18 cellular contexts compared by ENCODE assay signal in genomic region chr22:24161485-24161884, GRCh38. TPM values are rescaled to one million over a fixed set of nuclear protein-coding genes. Genes with fewer than 3 reads are reported as not detected.
DNase-seq lines count a peak whose midpoint lies in the region; ATAC-seq, FAIRE-seq and TF ChIP-seq lines count a peak whose summit lies in the region.
"Had no signal": no experiment of that assay in that cellular context is flagged by ENCODE, and none has a peak within 500 bp of the region (broad histone marks: within the 10 kb centered on the region; RNA-seq: fewer than 3 reads in every experiment).

No MANE protein-coding gene starts in this region.

- peaks cover 99% of the 10 kb centered on the region for H3K4me1 ChIP-seq in left ventricle myocardium inferior
- peaks cover 76% of the 10 kb centered on the region for H3K4me1 ChIP-seq in muscle layer of colon (ENCODE audit: insufficient read depth, low read length)
- peaks cover 12 to 31% (median 25%) of the 10 kb centered on the region in 4 donors for H3K4me1 ChIP-seq in transverse colon
- no peaks in the 10 kb centered on the region for H3K4me1 ChIP-seq in pancreas

- H3K4me3 ChIP-seq in left ventricle myocardium inferior, result no peak overlapping the region
- no peak overlapping the region for H3K4me3 ChIP-seq in muscle layer of colon (ENCODE audit: low read depth in 1 of 2, low read length in 2 of 2)
- H3K4me3 ChIP-seq in transverse colon, result no peak overlapping the region
- no peak overlapping the region for H3K4me3 ChIP-seq in pancreas
- H3K4me3 ChIP-seq: colonic mucosa, prostate gland had no signal

- no peak overlapping the region for H3K9ac ChIP-seq in muscle layer of colon (ENCODE audit: low read length)

- CTCF ChIA-PET in activated CD8-positive, alpha-beta T cell treated with anti-CD3 and anti-CD28 coated beads for 36 hours (lab: Charles Lee), result interaction anchor here (1.2 to 7.9 kb wide), 2 partner anchors 14 to 81 kb away, joined by 4 to 63 read pairs; no protein-coding TSS in a partner anchor

- peaks cover 2% of the 10 kb centered on the region for H3K36me3 Mint-ChIP-seq in activated CD8-positive, alpha-beta T cell treated with anti-CD3 and anti-CD28 coated beads for 36 hours (ENCODE audit: low read depth)

- POLR2A ChIA-PET in activated CD8-positive, alpha-beta T cell treated with anti-CD3 and anti-CD28 coated beads for 36 hours (lab: Charles Lee), result interaction anchor here (1.2 kb wide), 1 partner anchor 120 kb away, joined by 3 read pairs; no protein-coding TSS in a partner anchor

- H3K9me3 Mint-ChIP-seq in activated CD8-positive, alpha-beta T cell treated with anti-CD3 and anti-CD28 coated beads for 36 hours, result no peaks in the 10 kb centered on the region
- H3K9me3 Mint-ChIP-seq: activated CD4-positive, alpha-beta T cell treated with anti-CD3 and anti-CD28 coated beads, Interleukin-2, amount 10 ng/mL, durations not matched to agents 24 days and 14 days; activated naive CD4-positive, alpha-beta T cell treated with anti-CD3 and anti-CD28 coated beads, Interleukin-2, amount 10 ng/mL, durations not matched to agents 7 days and 5 days; nephron progenitor cell had no signal

- H3K27me3 ChIP-seq in left ventricle myocardium inferior (ENCODE audit: low read depth) (no peaks in the 10 kb centered on the region), muscle layer of colon (ENCODE audit: control insufficient read depth in 1 of 2, insufficient read depth in 2 of 2, low read length in 2 of 2) (no peaks in the 10 kb centered on the region), transverse colon (no peaks in the 10 kb centered on the region), pancreas (no peaks in the 10 kb centered on the region)
- H3K27me3 ChIP-seq: colonic mucosa had no signal

- no peak for TF ChIP-seq POLR2A in transverse colon (IDR thresholded peaks at IDR 0.05)

- no peak for DNase-seq in left ventricle myocardium inferior
- no peak for DNase-seq in left cardiac atrium
- no peak for DNase-seq in activated CD8-positive, alpha-beta T cell treated with anti-CD3 and anti-CD28 coated beads for 36 hours
- DNase-seq in transverse colon, result no peak
- DNase-seq in GM10266 (ENCODE audit: extremely low spot score), result no peak
- DNase-seq in NCI-H146 (lab: John Stamatoyannopoulos, UW), result no peak
- DNase-seq in pancreas, result no peak
- DNase-seq: activated CD4-positive, alpha-beta T cell treated with anti-CD3 and anti-CD28 coated beads, Interleukin-2, amount 10 ng/mL, durations not matched to agents 24 days and 14 days; activated naive CD4-positive, alpha-beta T cell treated with anti-CD3 and anti-CD28 coated beads, Interleukin-2, amount 10 ng/mL, durations not matched to agents 7 days and 5 days; colonic mucosa; COR-L47; foreskin fibroblast; KBM-7; NCI-H1048; nephron progenitor cell; stimulated activated CD4-positive, alpha-beta T cell treated with anti-CD3 and anti-CD28 coated beads, Interleukin-4, amount 100 ng/mL, for 24 hours had no signal

- ATAC-seq in left cardiac atrium, result no peak
- no peak for ATAC-seq in activated CD8-positive, alpha-beta T cell treated with anti-CD3 and anti-CD28 coated beads for 36 hours
- no peak for ATAC-seq in pancreas

- no peaks in the 10 kb centered on the region for H3K27me3 Mint-ChIP-seq in activated CD8-positive, alpha-beta T cell treated with anti-CD3 and anti-CD28 coated beads for 36 hours
- H3K27me3 Mint-ChIP-seq: activated CD4-positive, alpha-beta T cell treated with anti-CD3 and anti-CD28 coated beads, Interleukin-2, amount 10 ng/mL, durations not matched to agents 24 days and 14 days; activated naive CD4-positive, alpha-beta T cell treated with anti-CD3 and anti-CD28 coated beads, Interleukin-2, amount 10 ng/mL, durations not matched to agents 7 days and 5 days had no signal

- H3K9me3 ChIP-seq in left ventricle myocardium inferior (replicated peaks) (no peaks in the 10 kb centered on the region), muscle layer of colon (ENCODE audit: low read length) (no peaks in the 10 kb centered on the region), transverse colon (no peaks in the 10 kb centered on the region), pancreas (no peaks in the 10 kb centered on the region)
- H3K9me3 ChIP-seq: colonic mucosa, prostate gland had no signal

- no peak for FAIRE-seq in pancreas (lab: Jason Lieb, UNC)

- in situ Hi-C loops in transverse colon (cut with MboI; ENCODE audit: low pct_ligation_motif_present in 1 of 4, low pct_unique_long_range_greater_than_20kb in 1 of 4, low sequenced_read_pairs in 3 of 4), result no loop called here

- H3K36me3 ChIP-seq in left ventricle myocardium inferior (peaks cover 27% of the 10 kb centered on the region), muscle layer of colon (ENCODE audit: insufficient read depth, low read length) (peaks cover 26% of the 10 kb centered on the region), transverse colon (peaks cover 0 to 17% (median under 1%) of the 10 kb centered on the region in 4 donors), pancreas (peaks cover 0 to 1% (median 0%) of the 10 kb centered on the region in 3 donors)

- peak overlapping the region; percentile 68 for H3K27ac Mint-ChIP-seq in activated CD8-positive, alpha-beta T cell treated with anti-CD3 and anti-CD28 coated beads for 36 hours
- H3K27ac Mint-ChIP-seq: activated naive CD4-positive, alpha-beta T cell treated with anti-CD3 and anti-CD28 coated beads, Interleukin-2, amount 10 ng/mL, durations not matched to agents 7 days and 5 days had no signal

- 85% methylated on average over 7 of the region's 7 CpGs; no CpG with 5 or more reads in 1 of the 2 donors for WGBS in transverse colon (ENCODE audit: low coverage in 1 of 2), 2 donors
- WGBS in pancreas, 2 donors, result 86% methylated on average over 6 to 7 of the region's 7 CpGs

- no peak for TF ChIP-seq CTCF in left ventricle myocardium inferior (IDR thresholded peaks at IDR 0.05; ENCODE audit: borderline replicate concordance)
- no peak for TF ChIP-seq CTCF in activated CD8-positive, alpha-beta T cell treated with anti-CD3 and anti-CD28 coated beads for 36 hours (IDR thresholded peaks at IDR 0.05)
- TF ChIP-seq CTCF in transverse colon (IDR thresholded peaks at IDR 0.05), result no peak
- TF ChIP-seq CTCF in GM10266 (IDR thresholded peaks at IDR 0.05; ENCODE audit: control insufficient read depth, insufficient read depth, low read depth, missing control alignments), result no peak
- TF ChIP-seq CTCF in pancreas (IDR thresholded peaks at IDR 0.05), result no peak

- intact Hi-C loops in left ventricle myocardium inferior (cut with micrococcal nuclease) (no loop called here), left cardiac atrium (cut with DNase I) (loop anchor here in 1 of 2 donors (5.0 kb wide), 1 partner anchor 54 kb away; no protein-coding TSS in a partner anchor), transverse colon (cut with DNase I; ENCODE audit: low total_unique reads) (no loop called here), pancreas (cut with DNase I) (no loop called here)
- intact Hi-C loops in activated CD8-positive, alpha-beta T cell treated with anti-CD3 and anti-CD28 coated beads for 36 hours (cut with micrococcal nuclease), result no loop called here

- no peak for TF ChIP-seq EP300 in transverse colon (IDR thresholded peaks at IDR 0.05; ENCODE audit: low read depth)

- H3K27ac ChIP-seq in left ventricle myocardium inferior (replicated peaks) (peak overlapping the region; percentile 91), muscle layer of colon (ENCODE audit: low read depth, low read length) (peak overlapping the region; percentile 41), transverse colon (peak overlapping the region in 3 of 4 donors; percentile 1 to 68 (median 47)), pancreas (no peak overlapping the region)
- H3K27ac ChIP-seq: colonic mucosa, prostate gland had no signal

- no peak overlapping the region for H3K4me3 Mint-ChIP-seq in activated CD8-positive, alpha-beta T cell treated with anti-CD3 and anti-CD28 coated beads for 36 hours
- H3K4me3 Mint-ChIP-seq: activated CD4-positive, alpha-beta T cell treated with anti-CD3 and anti-CD28 coated beads, Interleukin-2, amount 10 ng/mL, durations not matched to agents 24 days and 14 days; activated naive CD4-positive, alpha-beta T cell treated with anti-CD3 and anti-CD28 coated beads, Interleukin-2, amount 10 ng/mL, durations not matched to agents 7 days and 5 days; nephron progenitor cell had no signal

- peaks cover 63% of the 10 kb centered on the region for H3K4me1 Mint-ChIP-seq in activated CD8-positive, alpha-beta T cell treated with anti-CD3 and anti-CD28 coated beads for 36 hours (ENCODE audit: low read depth)

RNA-seq across cellular contexts. Expression of gene SUSD2, which starts 19.8 kb away (rescaled TPM):
- total RNA-seq in left ventricle myocardium inferior (3.2 TPM), left cardiac atrium (1 to 10 TPM; 7.5 to 7.7 TPM), transverse colon (10 to 100 TPM in 1 of 4 donors, 1 to 10 TPM in 2, under 1 TPM in 1; 0.37 to 67.7 (median 3.8) TPM), pancreas (1 to 10 TPM in 4 of 6 donors, under 1 TPM in 2; 0.35 to 7.2 (median 1.6) TPM)
- under 1 TPM; 0.65 to 0.95 TPM for total RNA-seq in activated CD8-positive, alpha-beta T cell treated with anti-CD3 and anti-CD28 coated beads for 36 hours
- polyA plus RNA-seq in pancreas, result 1 to 10 TPM; 3.1 to 3.4 TPM

Comparison
In these comparisons a context has a peak if more than half of its experiments do, and no peak if none do; other contexts are left out.
1. H3K27ac ChIP-seq: peak in left ventricle myocardium inferior (single experiment), muscle layer of colon (single experiment) and transverse colon (3 of 4); none in pancreas (0 of 4).